8 cellular contexts compared by ENCODE assay signal in genomic region chr4:77697860-77698599, GRCh38.
DNase-seq lines count a peak whose midpoint lies in the region; ATAC-seq and TF ChIP-seq lines count a peak whose summit lies in the region.

No MANE protein-coding gene starts in this region.

- H3K27ac ChIP-seq in RWPE1: no peak overlapping the region
- no peak overlapping the region for H3K27ac ChIP-seq in effector memory CD4-positive, alpha-beta T cell (ENCODE audit: insufficient read depth, low read length, poor library complexity, severe bottlenecking)
- H3K27ac ChIP-seq in ovary: no peak overlapping the region

- no peaks in the 10 kb centered on the region for H3K36me3 ChIP-seq in effector memory CD4-positive, alpha-beta T cell (ENCODE audit: control insufficient read depth, insufficient read depth, low read length)
- no peaks in the 10 kb centered on the region for H3K36me3 ChIP-seq in ovary

- H3K4me1 ChIP-seq in effector memory CD4-positive, alpha-beta T cell (ENCODE audit: control insufficient read depth, insufficient read depth, low read length, poor library complexity, severe bottlenecking): no peaks in the 10 kb centered on the region
- H3K4me1 ChIP-seq in ovary (ENCODE audit: insufficient read depth): no peaks in the 10 kb centered on the region

- no peak overlapping the region for H3K4me3 ChIP-seq in fibroblast of the aortic adventitia (ENCODE audit: low read depth, low read length)
- no peak overlapping the region for H3K4me3 ChIP-seq in effector memory CD4-positive, alpha-beta T cell (ENCODE audit: insufficient read depth, low read depth, low read length, poor library complexity, severe bottlenecking)
- H3K4me3 ChIP-seq in ovary: no peak overlapping the region

- ATAC-seq in GM21786 (IDR thresholded peaks at IDR 0.05; ENCODE audit: unreplicated experiment): no peak

- H3K27me3 ChIP-seq in effector memory CD4-positive, alpha-beta T cell (replicated peaks; ENCODE audit: control insufficient read depth, insufficient read depth, low read length, poor library complexity, severe bottlenecking): no peaks in the 10 kb centered on the region
- H3K27me3 ChIP-seq in ovary: no peaks in the 10 kb centered on the region

- no peaks in the 10 kb centered on the region for H3K9me3 ChIP-seq in effector memory CD4-positive, alpha-beta T cell (ENCODE audit: control insufficient read depth, low read length)
- no peaks in the 10 kb centered on the region for H3K9me3 ChIP-seq in ovary

- no peak for TF ChIP-seq POLR2A in ovary (IDR thresholded peaks at IDR 0.05)

- TF ChIP-seq CTCF in RWPE1 (conservative IDR thresholded peaks at IDR 0.05; ENCODE audit: low read depth): peak; percentile 43
- TF ChIP-seq CTCF in fibroblast of the aortic adventitia (IDR thresholded peaks at IDR 0.05; ENCODE audit: insufficient read depth, low read length): peak; percentile 67
- no peak for TF ChIP-seq CTCF in ovary (IDR thresholded peaks at IDR 0.05)

- intact Hi-C loops in ovary (cut with DNase I): no loop called here

- POLR2A ChIA-PET in RWPE1 (lab: Yijun Ruan, JAX; ENCODE audit: low non-redundant PET): no interaction called here

- CTCF ChIA-PET in RWPE1 (lab: Yijun Ruan, JAX): interaction anchor here (0.6 to 2.4 kb wide), 4 partner anchors 9 to 233 kb away, joined by 3 to 7 read pairs (median 3); no protein-coding TSS in a partner anchor

- TF ChIP-seq EP300 in ovary (IDR thresholded peaks at IDR 0.05): no peak

- 39 to 48% (median 43%) methylated on average over 10 of the region's 10 CpGs for WGBS in ovary, 3 donors

- DNase-seq in AG20443 (ENCODE audit: low spot score) (peak; percentile 53), HCEC 1CT (peak; percentile 63), RWPE1 (ENCODE audit: low spot score) (peak; percentile 60), fibroblast of the aortic adventitia (ENCODE audit: low read depth) (peak; percentile 81), pons (ENCODE audit: low spot score) (peak; percentile 78), ovary (no peak)
- DNase-seq in effector memory CD4-positive, alpha-beta T cell: no peak

Comparison
In these comparisons a context has a peak if more than half of its experiments do, and no peak if none do; other contexts are left out.
1. DNase-seq: peak in AG20443 (single experiment), HCEC 1CT (single experiment), RWPE1 (single experiment), fibroblast of the aortic adventitia (single experiment) and pons (single experiment); none in effector memory CD4-positive, alpha-beta T cell (0 of 3) and ovary (0 of 5).
2. CTCF ChIP-seq: peak in RWPE1 (single experiment) and fibroblast of the aortic adventitia (single experiment); none in ovary (0 of 3).